ENCODE assay signal across 35 cellular contexts in the genomic region with DNA sequence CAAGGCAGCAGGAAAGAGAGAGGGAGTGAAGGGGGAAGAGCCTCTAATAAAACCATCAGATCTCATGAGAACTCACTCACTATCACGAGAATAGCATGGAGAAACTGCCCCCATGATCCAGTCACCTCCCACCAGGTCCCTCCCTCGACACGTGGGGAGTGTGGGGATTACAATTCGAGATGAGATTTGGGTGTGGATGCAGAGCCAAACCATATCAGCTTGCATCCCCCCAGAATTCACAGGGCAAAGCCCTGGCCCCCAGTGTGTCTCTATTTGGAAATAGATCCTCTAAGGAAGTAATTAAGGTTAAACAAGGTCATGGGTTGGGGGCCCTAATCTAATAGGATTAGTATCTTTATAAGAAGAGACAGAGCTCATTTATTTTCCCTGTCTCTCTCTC. TPM values are rescaled to one million over a fixed set of nuclear protein-coding genes. Genes with fewer than 3 reads are reported as not detected.
"Had no signal": no experiment of that assay in that cellular context is flagged by ENCODE, and none has a peak within 500 bp of the region (broad histone marks: within the 10 kb centered on the region; RNA-seq: fewer than 3 reads in every experiment).

No MANE protein-coding gene starts in this region.

- ATAC-seq: activated naive CD8-positive, alpha-beta T cell treated with anti-CD3 and anti-CD28 coated beads, Interleukin-2, amount 50 U/mL, for 24 hours; activated T-cell treated with anti-CD3 and anti-CD28 coated beads, Interleukin-2, amount 50 U/mL, for 4 hours; PC-3; Right ventricle myocardium inferior had no signal

- H3K9me3 ChIP-seq: Peyer's patch, SK-N-SH had no signal

- H3K4me1 Mint-ChIP-seq: activated naive CD4-positive, alpha-beta T cell treated with anti-CD3 and anti-CD28 coated beads, Interleukin-2, amount 10 ng/mL, durations not matched to agents 7 days and 5 days; activated naive CD8-positive, alpha-beta T cell treated with anti-CD3 and anti-CD28 coated beads, Interleukin-2, amount 50 U/mL, for 24 hours had no signal

- H3K9ac ChIP-seq: SK-N-SH had no signal

- H3K27ac ChIP-seq: Peyer's patch, RWPE1 had no signal

- H3K4me3 ChIP-seq: Peyer's patch had no signal

- H3K4me2 ChIP-seq: SK-N-SH had no signal

- H3K27ac Mint-ChIP-seq: activated B cell treated with CpG ODN at 0.5 μM for 24 hours; activated CD4-positive, alpha-beta memory T cell treated with anti-CD3 and anti-CD28 coated beads for 36 hours; activated naive CD4-positive, alpha-beta T cell treated with anti-CD3 and anti-CD28 coated beads, Interleukin-2, amount 10 ng/mL, durations not matched to agents 7 days and 5 days; activated naive CD8-positive, alpha-beta T cell; activated naive CD8-positive, alpha-beta T cell treated with anti-CD3 and anti-CD28 coated beads, Interleukin-2, amount 50 U/mL, for 24 hours; activated T-helper 1 cell treated with anti-CD3 and anti-CD28 coated beads, Interleukin-12 subunit alpha, Interleukin-12 subunit beta, Interleukin-2, Interleukin-4 antibody, amounts not matched to agents 30 ng/mL and 10 ng/mL and 1 ng/mL, durations not matched to agents 14 hours and 24 hours and 36 hours; brain; T-helper 1 cell treated with Interleukin-12 subunit alpha and Interleukin-12 subunit beta and Interleukin-4 antibody, amounts not matched to agents 30 μg/mL and 1 μg/mL, for 36 hours; T-helper 2 cell treated with Interferon-gamma antibody and Interleukin-4, amounts not matched to agents 5 μg/mL and 100 μg/mL, for 36 hours had no signal

- H3K4me3 Mint-ChIP-seq: activated B cell treated with CpG ODN at 0.5 μM for 24 hours; activated CD4-positive, alpha-beta memory T cell treated with anti-CD3 and anti-CD28 coated beads for 36 hours; activated naive CD4-positive, alpha-beta T cell treated with anti-CD3 and anti-CD28 coated beads, Interleukin-2, amount 10 ng/mL, durations not matched to agents 7 days and 5 days; activated naive CD8-positive, alpha-beta T cell; activated naive CD8-positive, alpha-beta T cell treated with anti-CD3 and anti-CD28 coated beads, Interleukin-2, amount 50 U/mL, for 24 hours; activated T-cell treated with anti-CD3 and anti-CD28 coated beads, Interleukin-2, amount 50 U/mL, for 4 hours; activated T-helper 1 cell treated with anti-CD3 and anti-CD28 coated beads, Interleukin-12 subunit alpha, Interleukin-12 subunit beta, Interleukin-2, Interleukin-4 antibody, amounts not matched to agents 30 ng/mL and 10 ng/mL and 1 ng/mL, durations not matched to agents 14 hours and 24 hours and 36 hours; brain; T-helper 1 cell treated with Interleukin-12 subunit alpha and Interleukin-12 subunit beta and Interleukin-4 antibody, amounts not matched to agents 30 μg/mL and 1 μg/mL, for 36 hours; T-helper 2 cell treated with Interferon-gamma antibody and Interleukin-4, amounts not matched to agents 5 μg/mL and 100 μg/mL, for 36 hours had no signal

- H3K4me1 ChIP-seq: Peyer's patch had no signal

- H3K36me3 ChIP-seq: Peyer's patch had no signal

- H3K36me3 Mint-ChIP-seq: activated CD4-positive, alpha-beta memory T cell treated with anti-CD3 and anti-CD28 coated beads for 36 hours; activated naive CD4-positive, alpha-beta T cell treated with anti-CD3 and anti-CD28 coated beads, Interleukin-2, amount 10 ng/mL, durations not matched to agents 7 days and 5 days; activated naive CD8-positive, alpha-beta T cell; brain had no signal

- H3K27me3 ChIP-seq: Peyer's patch had no signal

- H3K9me3 Mint-ChIP-seq: activated B cell treated with CpG ODN at 0.5 μM for 24 hours; activated CD4-positive, alpha-beta memory T cell treated with anti-CD3 and anti-CD28 coated beads for 36 hours; activated naive CD4-positive, alpha-beta T cell treated with anti-CD3 and anti-CD28 coated beads, Interleukin-2, amount 10 ng/mL, durations not matched to agents 7 days and 5 days; activated naive CD8-positive, alpha-beta T cell treated with anti-CD3 and anti-CD28 coated beads, Interleukin-2, amount 50 U/mL, for 24 hours; activated T-cell treated with anti-CD3 and anti-CD28 coated beads, Interleukin-2, amount 50 U/mL, for 4 hours; activated T-helper 1 cell treated with anti-CD3 and anti-CD28 coated beads, Interleukin-12 subunit alpha, Interleukin-12 subunit beta, Interleukin-2, Interleukin-4 antibody, amounts not matched to agents 30 ng/mL and 10 ng/mL and 1 ng/mL, durations not matched to agents 14 hours and 24 hours and 36 hours; T-helper 1 cell treated with Interleukin-12 subunit alpha and Interleukin-12 subunit beta and Interleukin-4 antibody, amounts not matched to agents 30 μg/mL and 1 μg/mL, for 36 hours; T-helper 2 cell treated with Interferon-gamma antibody and Interleukin-4, amounts not matched to agents 5 μg/mL and 100 μg/mL, for 36 hours had no signal

- DNase-seq: activated B cell treated with CpG ODN at 0.5 μM for 24 hours; activated CD4-positive, alpha-beta memory T cell treated with anti-CD3 and anti-CD28 coated beads for 36 hours; activated CD4-positive, alpha-beta T cell treated with anti-CD3 and anti-CD28 coated beads for 4 hours; activated CD4-positive, alpha-beta T cell treated with anti-CD3 and anti-CD28 coated beads, Interleukin-2, amount 50 U/mL, for 1 hour; activated CD4-positive, CD25-positive, alpha-beta regulatory T cell treated with anti-CD3 and anti-CD28 coated beads, Interleukin-2, amount 50 U/mL, for 72 hours; activated CD8-positive, alpha-beta memory T cell treated with anti-CD3 and anti-CD28 coated beads, Interleukin-2, amount 50 U/mL, for 4 hours; activated naive CD4-positive, alpha-beta T cell treated with anti-CD3 and anti-CD28 coated beads, Interleukin-2, amount 10 ng/mL, durations not matched to agents 7 days and 5 days; activated naive CD8-positive, alpha-beta T cell treated with anti-CD3 and anti-CD28 coated beads, Interleukin-2, amount 50 U/mL, for 24 hours; activated T-cell treated with anti-CD3 and anti-CD28 coated beads for 4 hours; activated T-cell treated with anti-CD3 and anti-CD28 coated beads, Interleukin-2, amount 50 U/mL, for 4 hours; anterior cingulate cortex; caudate nucleus; cerebellar nuclear complex; Karpas-422; KBM-7; NCI-H1048; NCI-H1105 treated with DMSO at 0.1 percent for 48 hours; NCI-H1436; NCI-H1694; NCI-H2029; NCI-H526 treated with DMSO at 0.1 percent for 48 hours; NCI-H774; PC-3; Peyer's patch; SK-N-SH had no signal

RNA-seq across cellular contexts. Expression of gene TCL1A, which starts 56.1 kb away (rescaled TPM):
- total RNA-seq: activated CD4-positive, alpha-beta memory T cell treated with anti-CD3 and anti-CD28 coated beads for 36 hours; activated T-helper 1 cell treated with anti-CD3 and anti-CD28 coated beads, Interleukin-12 subunit alpha, Interleukin-12 subunit beta, Interleukin-2, Interleukin-4 antibody, amounts not matched to agents 30 ng/mL and 10 ng/mL and 1 ng/mL, durations not matched to agents 14 hours and 24 hours and 36 hours; bronchial epithelial cell; MCF 10A; NCI-H460; PC-3; Right ventricle myocardium inferior had no signal
- polyA plus RNA-seq: SK-N-SH had no signal
